ENCODE assay signal across 1 cellular context in genomic region chr10:12214093-12214492, GRCh38.
TF ChIP-seq lines count a peak whose summit lies in the region.

No MANE protein-coding gene starts in this region.

TF ChIP-seq in GM23338, 12 proteins besides CTCF, POLR2A, EP300 and RAD21 (continued from another document):
- no peak for TF ChIP-seq ZNF462 (CRISPR knock-in tag; IDR thresholded peaks at IDR 0.05)
- no peak for TF ChIP-seq STAT1 (IDR thresholded peaks at IDR 0.05; ENCODE audit: unreplicated experiment)
- no peak for TF ChIP-seq CREB1 (CRISPR knock-in tag; IDR thresholded peaks at IDR 0.05; ENCODE audit: low read depth)
- no peak for TF ChIP-seq POLR2AphosphoS5 (IDR thresholded peaks at IDR 0.05; ENCODE audit: low read depth)
TF ChIP-seq in GM23338: peak in this region for 0.
